In genomic region chr7:157710396-157710795, GRCh38 we compare ENCODE assay signal across 16 cellular contexts.
A peak's percentile ranks its signal among the peaks of the same experiment; 100 is the strongest.
DNase-seq lines count a peak whose midpoint lies in the region; ATAC-seq and TF ChIP-seq lines count a peak whose summit lies in the region.
"Had no signal": no experiment of that assay in that cellular context is flagged by ENCODE, and none has a peak within 500 bp of the region (broad histone marks: within the 10 kb centered on the region; RNA-seq: fewer than 3 reads in every experiment).

No MANE protein-coding gene starts in this region.

- no peak overlapping the region for H3K4me3 ChIP-seq in spleen
- H3K4me3 ChIP-seq: GM12878, GM23248 had no signal

- H3K4me1 Mint-ChIP-seq in activated T-cell treated with anti-CD3 and anti-CD28 coated beads, Interleukin-2, amount 50 U/mL, for 4 hours (ENCODE audit: low read depth) = no peaks in the 10 kb centered on the region
- H3K4me1 Mint-ChIP-seq in activated T-helper 1 cell treated with anti-CD3 and anti-CD28 coated beads, Interleukin-12 subunit alpha, Interleukin-12 subunit beta, Interleukin-2, Interleukin-4 antibody, amounts not matched to agents 30 ng/mL and 10 ng/mL and 1 ng/mL, durations not matched to agents 14 hours and 24 hours and 36 hours (ENCODE audit: low read depth) = no peaks in the 10 kb centered on the region
- H3K4me1 Mint-ChIP-seq: B cell had no signal

- H3K4me1 ChIP-seq in spleen = no peaks in the 10 kb centered on the region

- ATAC-seq in activated T-cell treated with anti-CD3 and anti-CD28 coated beads, Interleukin-2, amount 50 U/mL, for 4 hours = no peak
- ATAC-seq in HG03097 (IDR thresholded peaks at IDR 0.05; ENCODE audit: low FRiP score, unreplicated experiment) = no peak
- ATAC-seq: GM12878 had no signal

- peak; percentile 8 for DNase-seq in activated T-cell treated with anti-CD3 and anti-CD28 coated beads, Interleukin-2, amount 50 U/mL, for 1 hour
- DNase-seq in activated T-cell treated with anti-CD3 and anti-CD28 coated beads, Interleukin-2, amount 50 U/mL, for 4 hours = no peak
- peak; percentile 40 for DNase-seq in islet precursor cell
- peak; percentile 35 for DNase-seq in spleen
- DNase-seq in activated T-helper 1 cell treated with anti-CD3 and anti-CD28 coated beads, Interleukin-12 subunit alpha, Interleukin-12 subunit beta, Interleukin-2, Interleukin-4 antibody, amounts not matched to agents 30 ng/mL and 10 ng/mL and 1 ng/mL, durations not matched to agents 14 hours and 24 hours and 36 hours (ENCODE audit: low spot score) = no peak
- no peak for DNase-seq in stimulated activated CD4-positive, alpha-beta T cell treated with anti-CD3 and anti-CD28 coated beads, Interleukin-15, amount 100 ng/mL, for 24 hours
- DNase-seq: ACHN, C1 segment of cervical spinal cord, Calu3, DMS 273 treated with DMSO at 0.1 percent for 48 hours, DMS79, GM23248 had no signal

- H3K9me3 Mint-ChIP-seq in activated T-cell treated with anti-CD3 and anti-CD28 coated beads, Interleukin-2, amount 50 U/mL, for 4 hours = no peaks in the 10 kb centered on the region
- no peaks in the 10 kb centered on the region for H3K9me3 Mint-ChIP-seq in activated T-helper 1 cell treated with anti-CD3 and anti-CD28 coated beads, Interleukin-12 subunit alpha, Interleukin-12 subunit beta, Interleukin-2, Interleukin-4 antibody, amounts not matched to agents 30 ng/mL and 10 ng/mL and 1 ng/mL, durations not matched to agents 14 hours and 24 hours and 36 hours
- H3K9me3 Mint-ChIP-seq: CD4-positive, alpha-beta T cell had no signal

- peaks cover 22% of the 10 kb centered on the region for H3K27me3 Mint-ChIP-seq in activated T-cell treated with anti-CD3 and anti-CD28 coated beads, Interleukin-2, amount 50 U/mL, for 4 hours (ENCODE audit: low read depth)
- H3K27me3 Mint-ChIP-seq in activated T-helper 1 cell treated with anti-CD3 and anti-CD28 coated beads, Interleukin-12 subunit alpha, Interleukin-12 subunit beta, Interleukin-2, Interleukin-4 antibody, amounts not matched to agents 30 ng/mL and 10 ng/mL and 1 ng/mL, durations not matched to agents 14 hours and 24 hours and 36 hours (ENCODE audit: insufficient read depth) = no peaks in the 10 kb centered on the region

- WGBS in spleen, 5 donors = 75 to 90% (median 88%) methylated on average over 6 to 14 of the region's 14 CpGs

- no peak for TF ChIP-seq POLR2A in spleen (IDR thresholded peaks at IDR 0.05)

- intact Hi-C loops in spleen (cut with DNase I; ENCODE audit: low total_unique reads) = no loop called here
- intact Hi-C loops in activated T-helper 1 cell treated with anti-CD3 and anti-CD28 coated beads, Interleukin-12 subunit alpha, Interleukin-12 subunit beta, Interleukin-2, Interleukin-4 antibody, amounts not matched to agents 30 ng/mL and 10 ng/mL and 1 ng/mL, durations not matched to agents 14 hours and 24 hours and 36 hours (cut with micrococcal nuclease) = no loop called here

- H3K9me3 ChIP-seq in spleen = no peaks in the 10 kb centered on the region

- H3K27me3 ChIP-seq in spleen (replicated peaks in 1 of 7) = peaks cover 0 to 38% (median 0%) of the 10 kb centered on the region in 7 donors

- H3K36me3 Mint-ChIP-seq in activated T-cell treated with anti-CD3 and anti-CD28 coated beads, Interleukin-2, amount 50 U/mL, for 4 hours (ENCODE audit: insufficient read depth) = no peaks in the 10 kb centered on the region
- H3K36me3 Mint-ChIP-seq in activated T-helper 1 cell treated with anti-CD3 and anti-CD28 coated beads, Interleukin-12 subunit alpha, Interleukin-12 subunit beta, Interleukin-2, Interleukin-4 antibody, amounts not matched to agents 30 ng/mL and 10 ng/mL and 1 ng/mL, durations not matched to agents 14 hours and 24 hours and 36 hours (ENCODE audit: low read depth) = no peaks in the 10 kb centered on the region

- H3K27ac Mint-ChIP-seq in activated T-helper 1 cell treated with anti-CD3 and anti-CD28 coated beads, Interleukin-12 subunit alpha, Interleukin-12 subunit beta, Interleukin-2, Interleukin-4 antibody, amounts not matched to agents 30 ng/mL and 10 ng/mL and 1 ng/mL, durations not matched to agents 14 hours and 24 hours and 36 hours = no peak overlapping the region
- H3K27ac Mint-ChIP-seq: B cell; CD4-positive, alpha-beta T cell had no signal

- H3K4me3 Mint-ChIP-seq in activated T-cell treated with anti-CD3 and anti-CD28 coated beads, Interleukin-2, amount 50 U/mL, for 4 hours = no peak overlapping the region
- no peak overlapping the region for H3K4me3 Mint-ChIP-seq in activated T-helper 1 cell treated with anti-CD3 and anti-CD28 coated beads, Interleukin-12 subunit alpha, Interleukin-12 subunit beta, Interleukin-2, Interleukin-4 antibody, amounts not matched to agents 30 ng/mL and 10 ng/mL and 1 ng/mL, durations not matched to agents 14 hours and 24 hours and 36 hours
- H3K4me3 Mint-ChIP-seq: B cell; CD4-positive, alpha-beta T cell had no signal

- no peaks in the 10 kb centered on the region for H3K36me3 ChIP-seq in spleen

- no peak overlapping the region for H3K27ac ChIP-seq in spleen
- H3K27ac ChIP-seq: GM23248 had no signal

- no peak for TF ChIP-seq CTCF in spleen (IDR thresholded peaks at IDR 0.05 in 8 of 11, conservative IDR thresholded peaks at IDR 0.05 in 3 of 11)

Comparison
In these comparisons a context has a peak if more than half of its experiments do, and no peak if none do; other contexts are left out.
1. DNase-seq: peak in activated T-cell treated with anti-CD3 and anti-CD28 coated beads, Interleukin-2, amount 50 U/mL, for 1 hour (single experiment), islet precursor cell (single experiment) and spleen (single experiment); none in activated T-cell treated with anti-CD3 and anti-CD28 coated beads, Interleukin-2, amount 50 U/mL, for 4 hours (single experiment), activated T-helper 1 cell treated with anti-CD3 and anti-CD28 coated beads, Interleukin-12 subunit alpha, Interleukin-12 subunit beta, Interleukin-2, Interleukin-4 antibody, amounts not matched to agents 30 ng/mL and 10 ng/mL and 1 ng/mL, durations not matched to agents 14 hours and 24 hours and 36 hours (single experiment) and stimulated activated CD4-positive, alpha-beta T cell treated with anti-CD3 and anti-CD28 coated beads, Interleukin-15, amount 100 ng/mL, for 24 hours (single experiment).